1 cellular context compared by ENCODE assay signal in the genomic region with DNA sequence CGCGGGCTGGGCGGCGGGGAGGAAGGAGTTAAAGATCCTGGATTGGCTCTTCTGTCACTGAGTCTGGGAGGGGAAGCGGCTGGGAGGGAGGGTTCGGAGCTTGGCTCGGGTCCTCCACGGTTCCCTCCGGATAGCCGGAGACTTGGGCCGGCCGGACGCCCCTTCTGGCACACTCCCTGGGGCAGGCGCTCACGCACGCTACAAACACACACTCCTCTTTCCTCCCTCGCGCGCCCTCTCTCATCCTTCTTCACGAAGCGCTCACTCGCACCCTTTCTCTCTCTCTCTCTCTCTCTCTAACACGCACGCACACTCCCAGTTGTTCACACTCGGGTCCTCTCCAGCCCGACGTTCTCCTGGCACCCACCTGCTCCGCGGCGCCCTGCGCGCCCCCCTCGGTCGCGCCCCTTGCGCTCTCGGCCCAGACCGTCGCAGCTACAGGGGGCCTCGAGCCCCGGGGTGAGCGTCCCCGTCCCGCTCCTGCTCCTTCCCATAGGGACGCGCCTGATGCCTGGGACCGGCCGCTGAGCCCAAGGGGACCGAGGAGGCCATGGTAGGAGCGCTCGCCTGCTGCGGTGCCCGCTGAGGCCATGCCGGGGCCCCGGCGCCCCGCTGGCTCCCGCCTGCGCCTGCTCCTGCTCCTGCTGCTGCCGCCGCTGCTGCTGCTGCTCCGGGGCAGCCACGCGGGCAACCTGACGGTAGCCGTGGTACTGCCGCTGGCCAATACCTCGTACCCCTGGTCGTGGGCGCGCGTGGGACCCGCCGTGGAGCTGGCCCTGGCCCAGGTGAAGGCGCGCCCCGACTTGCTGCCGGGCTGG.
TF ChIP-seq lines count a peak whose summit lies in the region.

A gene (plus strand): TSS at position 170 of the 818 bp plus-strand sequence. CDS start 421 bp downstream, at position 591.

TF ChIP-seq in GM23338, 12 proteins besides CTCF, POLR2A, EP300 and RAD21 (continued from another document):
- TF ChIP-seq, protein P1, sequence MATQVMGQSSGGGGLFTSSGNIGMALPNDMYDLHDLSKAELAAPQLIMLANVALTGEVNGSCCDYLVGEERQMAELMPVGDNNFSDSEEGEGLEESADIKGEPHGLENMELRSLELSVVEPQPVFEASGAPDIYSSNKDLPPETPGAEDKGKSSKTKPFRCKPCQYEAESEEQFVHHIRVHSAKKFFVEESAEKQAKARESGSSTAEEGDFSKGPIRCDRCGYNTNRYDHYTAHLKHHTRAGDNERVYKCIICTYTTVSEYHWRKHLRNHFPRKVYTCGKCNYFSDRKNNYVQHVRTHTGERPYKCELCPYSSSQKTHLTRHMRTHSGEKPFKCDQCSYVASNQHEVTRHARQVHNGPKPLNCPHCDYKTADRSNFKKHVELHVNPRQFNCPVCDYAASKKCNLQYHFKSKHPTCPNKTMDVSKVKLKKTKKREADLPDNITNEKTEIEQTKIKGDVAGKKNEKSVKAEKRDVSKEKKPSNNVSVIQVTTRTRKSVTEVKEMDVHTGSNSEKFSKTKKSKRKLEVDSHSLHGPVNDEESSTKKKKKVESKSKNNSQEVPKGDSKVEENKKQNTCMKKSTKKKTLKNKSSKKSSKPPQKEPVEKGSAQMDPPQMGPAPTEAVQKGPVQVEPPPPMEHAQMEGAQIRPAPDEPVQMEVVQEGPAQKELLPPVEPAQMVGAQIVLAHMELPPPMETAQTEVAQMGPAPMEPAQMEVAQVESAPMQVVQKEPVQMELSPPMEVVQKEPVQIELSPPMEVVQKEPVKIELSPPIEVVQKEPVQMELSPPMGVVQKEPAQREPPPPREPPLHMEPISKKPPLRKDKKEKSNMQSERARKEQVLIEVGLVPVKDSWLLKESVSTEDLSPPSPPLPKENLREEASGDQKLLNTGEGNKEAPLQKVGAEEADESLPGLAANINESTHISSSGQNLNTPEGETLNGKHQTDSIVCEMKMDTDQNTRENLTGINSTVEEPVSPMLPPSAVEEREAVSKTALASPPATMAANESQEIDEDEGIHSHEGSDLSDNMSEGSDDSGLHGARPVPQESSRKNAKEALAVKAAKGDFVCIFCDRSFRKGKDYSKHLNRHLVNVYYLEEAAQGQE (IDR thresholded peaks at IDR 0.05; ENCODE audit: unreplicated experiment): no peak
- TF ChIP-seq, protein P2, sequence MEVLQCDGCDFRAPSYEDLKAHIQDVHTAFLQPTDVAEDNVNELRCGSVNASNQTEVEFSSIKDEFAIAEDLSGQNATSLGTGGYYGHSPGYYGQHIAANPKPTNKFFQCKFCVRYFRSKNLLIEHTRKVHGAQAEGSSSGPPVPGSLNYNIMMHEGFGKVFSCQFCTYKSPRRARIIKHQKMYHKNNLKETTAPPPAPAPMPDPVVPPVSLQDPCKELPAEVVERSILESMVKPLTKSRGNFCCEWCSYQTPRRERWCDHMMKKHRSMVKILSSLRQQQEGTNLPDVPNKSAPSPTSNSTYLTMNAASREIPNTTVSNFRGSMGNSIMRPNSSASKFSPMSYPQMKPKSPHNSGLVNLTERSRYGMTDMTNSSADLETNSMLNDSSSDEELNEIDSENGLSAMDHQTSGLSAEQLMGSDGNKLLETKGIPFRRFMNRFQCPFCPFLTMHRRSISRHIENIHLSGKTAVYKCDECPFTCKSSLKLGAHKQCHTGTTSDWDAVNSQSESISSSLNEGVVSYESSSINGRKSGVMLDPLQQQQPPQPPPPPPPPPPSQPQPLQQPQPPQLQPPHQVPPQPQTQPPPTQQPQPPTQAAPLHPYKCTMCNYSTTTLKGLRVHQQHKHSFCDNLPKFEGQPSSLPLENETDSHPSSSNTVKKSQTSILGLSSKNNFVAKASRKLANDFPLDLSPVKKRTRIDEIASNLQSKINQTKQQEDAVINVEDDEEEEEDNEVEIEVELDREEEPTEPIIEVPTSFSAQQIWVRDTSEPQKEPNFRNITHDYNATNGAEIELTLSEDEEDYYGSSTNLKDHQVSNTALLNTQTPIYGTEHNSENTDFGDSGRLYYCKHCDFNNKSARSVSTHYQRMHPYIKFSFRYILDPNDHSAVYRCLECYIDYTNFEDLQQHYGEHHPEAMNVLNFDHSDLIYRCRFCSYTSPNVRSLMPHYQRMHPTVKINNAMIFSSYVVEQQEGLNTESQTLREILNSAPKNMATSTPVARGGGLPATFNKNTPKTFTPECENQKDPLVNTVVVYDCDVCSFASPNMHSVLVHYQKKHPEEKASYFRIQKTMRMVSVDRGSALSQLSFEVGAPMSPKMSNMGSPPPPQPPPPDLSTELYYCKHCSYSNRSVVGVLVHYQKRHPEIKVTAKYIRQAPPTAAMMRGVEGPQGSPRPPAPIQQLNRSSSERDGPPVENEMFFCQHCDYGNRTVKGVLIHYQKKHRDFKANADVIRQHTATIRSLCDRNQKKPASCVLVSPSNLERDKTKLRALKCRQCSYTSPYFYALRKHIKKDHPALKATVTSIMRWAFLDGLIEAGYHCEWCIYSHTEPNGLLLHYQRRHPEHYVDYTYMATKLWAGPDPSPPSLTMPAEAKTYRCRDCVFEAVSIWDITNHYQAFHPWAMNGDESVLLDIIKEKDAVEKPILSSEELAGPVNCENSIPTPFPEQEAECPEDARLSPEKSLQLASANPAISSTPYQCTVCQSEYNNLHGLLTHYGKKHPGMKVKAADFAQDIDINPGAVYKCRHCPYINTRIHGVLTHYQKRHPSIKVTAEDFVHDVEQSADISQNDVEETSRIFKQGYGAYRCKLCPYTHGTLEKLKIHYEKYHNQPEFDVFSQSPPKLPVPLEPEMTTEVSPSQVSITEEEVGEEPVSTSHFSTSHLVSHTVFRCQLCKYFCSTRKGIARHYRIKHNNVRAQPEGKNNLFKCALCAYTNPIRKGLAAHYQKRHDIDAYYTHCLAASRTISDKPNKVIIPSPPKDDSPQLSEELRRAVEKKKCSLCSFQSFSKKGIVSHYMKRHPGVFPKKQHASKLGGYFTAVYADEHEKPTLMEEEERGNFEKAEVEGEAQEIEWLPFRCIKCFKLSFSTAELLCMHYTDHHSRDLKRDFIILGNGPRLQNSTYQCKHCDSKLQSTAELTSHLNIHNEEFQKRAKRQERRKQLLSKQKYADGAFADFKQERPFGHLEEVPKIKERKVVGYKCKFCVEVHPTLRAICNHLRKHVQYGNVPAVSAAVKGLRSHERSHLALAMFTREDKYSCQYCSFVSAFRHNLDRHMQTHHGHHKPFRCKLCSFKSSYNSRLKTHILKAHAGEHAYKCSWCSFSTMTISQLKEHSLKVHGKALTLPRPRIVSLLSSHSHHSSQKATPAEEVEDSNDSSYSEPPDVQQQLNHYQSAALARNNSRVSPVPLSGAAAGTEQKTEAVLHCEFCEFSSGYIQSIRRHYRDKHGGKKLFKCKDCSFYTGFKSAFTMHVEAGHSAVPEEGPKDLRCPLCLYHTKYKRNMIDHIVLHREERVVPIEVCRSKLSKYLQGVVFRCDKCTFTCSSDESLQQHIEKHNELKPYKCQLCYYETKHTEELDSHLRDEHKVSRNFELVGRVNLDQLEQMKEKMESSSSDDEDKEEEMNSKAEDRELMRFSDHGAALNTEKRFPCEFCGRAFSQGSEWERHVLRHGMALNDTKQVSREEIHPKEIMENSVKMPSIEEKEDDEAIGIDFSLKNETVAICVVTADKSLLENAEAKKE (CRISPR knock-in tag; IDR thresholded peaks at IDR 0.05): no peak
